In the genomic region with DNA sequence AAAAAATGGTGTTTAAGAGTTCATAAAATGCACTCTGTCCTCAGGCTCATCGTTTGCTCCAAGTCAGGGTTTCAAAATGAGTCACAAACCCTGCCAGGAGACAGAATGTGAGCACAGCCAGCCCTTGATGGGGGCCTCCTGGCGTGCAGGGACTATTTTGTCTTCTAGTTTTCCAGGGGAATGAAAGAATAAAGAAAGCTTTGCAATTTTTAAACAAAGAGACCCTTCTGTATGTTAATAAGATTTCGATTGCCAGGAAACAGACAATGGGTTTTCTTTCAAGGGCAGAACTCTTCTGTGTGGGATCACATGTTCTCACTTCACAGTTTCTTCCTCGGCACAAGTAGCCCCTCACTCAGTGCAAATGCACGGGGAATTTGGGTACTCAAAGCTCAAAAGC, we compare ENCODE assay signal across 15 cellular contexts.
A peak's percentile ranks its signal among the peaks of the same experiment; 100 is the strongest.
DNase-seq lines count a peak whose midpoint lies in the region; ATAC-seq and TF ChIP-seq lines count a peak whose summit lies in the region.
"Had no signal": no experiment of that assay in that cellular context is flagged by ENCODE, and none has a peak within 500 bp of the region (broad histone marks: within the 10 kb centered on the region; RNA-seq: fewer than 3 reads in every experiment).

No MANE protein-coding gene starts in this region.

- TF ChIP-seq CTCF in adrenal gland (IDR thresholded peaks at IDR 0.05) (no peak), ascending aorta (IDR thresholded peaks at IDR 0.05) (no peak), Calu3 (IDR thresholded peaks at IDR 0.05; ENCODE audit: unreplicated experiment) (no peak)

- no peaks in the 10 kb centered on the region for H3K36me3 ChIP-seq in adrenal gland (replicated peaks in 1 of 2)
- H3K36me3 ChIP-seq in ascending aorta: no peaks in the 10 kb centered on the region

- H3K4me1 ChIP-seq in adrenal gland (replicated peaks in 1 of 2): peaks cover 7 to 21% of the 10 kb centered on the region in 2 donors
- peaks cover 0 to 2% of the 10 kb centered on the region in 2 donors for H3K4me1 ChIP-seq in ascending aorta
- H3K4me1 ChIP-seq: psoas muscle had no signal

- peaks cover 3% of the 10 kb centered on the region for H3K9me3 Mint-ChIP-seq in Calu3 (ENCODE audit: low read depth, unreplicated experiment)

- no peak overlapping the region for H3K27ac Mint-ChIP-seq in Calu3 (ENCODE audit: unreplicated experiment)
- H3K27ac Mint-ChIP-seq: activated naive CD8-positive, alpha-beta T cell treated with anti-CD3 and anti-CD28 coated beads, Interleukin-2, amount 50 U/mL, for 24 hours; stimulated activated naive CD8-positive, alpha-beta T cell treated with anti-CD3 and anti-CD28 coated beads, Interleukin-15, Interleukin-2, amounts not matched to agents 100 ng/mL and 50 ng/mL, for 24 hours had no signal

- intact Hi-C loops in adrenal gland (cut with DNase I) (no loop called here), ascending aorta (cut with DNase I) (no loop called here), Calu3 (cut with micrococcal nuclease; ENCODE audit: unreplicated experiment) (no loop called here)

- H3K4me3 ChIP-seq in adrenal gland (peak overlapping the region in 1 of 4 donors; percentile 37), ascending aorta (no peak overlapping the region)
- H3K4me3 ChIP-seq: psoas muscle had no signal

- H3K27me3 Mint-ChIP-seq in Calu3 (ENCODE audit: unreplicated experiment): peaks cover 14% of the 10 kb centered on the region
- H3K27me3 Mint-ChIP-seq: activated naive CD8-positive, alpha-beta T cell treated with anti-CD3 and anti-CD28 coated beads, Interleukin-2, amount 50 U/mL, for 24 hours; stimulated activated naive CD8-positive, alpha-beta T cell treated with anti-CD3 and anti-CD28 coated beads, Interleukin-15, Interleukin-2, amounts not matched to agents 100 ng/mL and 50 ng/mL, for 24 hours had no signal

- H3K4me3 Mint-ChIP-seq in Calu3 (ENCODE audit: low read depth, unreplicated experiment): no peak overlapping the region
- H3K4me3 Mint-ChIP-seq: activated naive CD8-positive, alpha-beta T cell treated with anti-CD3 and anti-CD28 coated beads, Interleukin-2, amount 50 U/mL, for 24 hours; stimulated activated naive CD8-positive, alpha-beta T cell treated with anti-CD3 and anti-CD28 coated beads, Interleukin-15, Interleukin-2, amounts not matched to agents 100 ng/mL and 50 ng/mL, for 24 hours had no signal

- no peaks in the 10 kb centered on the region for H3K36me3 Mint-ChIP-seq in Calu3 (ENCODE audit: insufficient read depth, unreplicated experiment)

- no peak for TF ChIP-seq POLR2A in adrenal gland (IDR thresholded peaks at IDR 0.05)

- CTCF ChIA-PET in Calu3 (lab: Charles Lee): no interaction called here

- no TSS peak for BruUV-seq in Calu3 (replicated peaks; lab: Mats Ljungman, UMichigan)

- ATAC-seq in GM18508 (IDR thresholded peaks at IDR 0.05; ENCODE audit: insufficient read depth, unreplicated experiment) (peak; percentile 79), HG02610 (IDR thresholded peaks at IDR 0.05; ENCODE audit: unreplicated experiment) (peak; percentile 82)
- ATAC-seq: activated naive CD8-positive, alpha-beta T cell treated with anti-CD3 and anti-CD28 coated beads, Interleukin-2, amount 50 U/mL, for 24 hours; HCT116; psoas muscle had no signal

- WGBS in adrenal gland, 4 donors: 23 to 27% (median 24%) methylated on average over 5 of the region's 5 CpGs

- DNase-seq in adrenal gland (peak in 5 of 7 donors; percentile 24 to 41 (median 26)), midbrain (lab: John Stamatoyannopoulos, UW) (peak; percentile 59), NCI-H345 treated with DMSO at 0.1 percent for 48 hours (lab: John Stamatoyannopoulos, UW; ENCODE audit: unreplicated experiment) (no peak), ascending aorta (ENCODE audit: low spot score in 2 of 2) (no peak), Calu3 (no peak)
- no peak for DNase-seq in activated CD8-positive, alpha-beta memory T cell treated with anti-CD3 and anti-CD28 coated beads for 24 hours
- DNase-seq: activated naive CD8-positive, alpha-beta T cell treated with anti-CD3 and anti-CD28 coated beads, Interleukin-2, amount 50 U/mL, for 24 hours; glutamatergic neuron; NCI-H1436 treated with DMSO at 0.1 percent for 48 hours; psoas muscle; T-helper 9 cell had no signal

- H3K4me1 Mint-ChIP-seq in Calu3 (ENCODE audit: low read depth, unreplicated experiment): no peaks in the 10 kb centered on the region
- H3K4me1 Mint-ChIP-seq: activated naive CD8-positive, alpha-beta T cell treated with anti-CD3 and anti-CD28 coated beads, Interleukin-2, amount 50 U/mL, for 24 hours had no signal

- H3K9me3 ChIP-seq in adrenal gland (replicated peaks in 1 of 3) (no peaks in the 10 kb centered on the region), ascending aorta (no peaks in the 10 kb centered on the region)
- H3K9me3 ChIP-seq: psoas muscle had no signal

- H3K27ac ChIP-seq in adrenal gland (peak overlapping the region; percentile 4 to 70 (median 18)), ascending aorta (no peak overlapping the region)
- H3K27ac ChIP-seq: psoas muscle had no signal

- no peaks in the 10 kb centered on the region for H3K27me3 ChIP-seq in adrenal gland
- no peaks in the 10 kb centered on the region for H3K27me3 ChIP-seq in ascending aorta

Comparison
In these comparisons a context has a peak if more than half of its experiments do, and no peak if none do; other contexts are left out.
1. DNase-seq: peak in adrenal gland (5 of 7) and midbrain (single experiment); none in activated CD8-positive, alpha-beta memory T cell treated with anti-CD3 and anti-CD28 coated beads for 24 hours (single experiment), NCI-H345 treated with DMSO at 0.1 percent for 48 hours (single experiment), ascending aorta (0 of 2) and Calu3 (single experiment).
2. H3K27ac ChIP-seq: peak in adrenal gland (5 of 5); none in ascending aorta (0 of 2).